Comparison of ENCODE assay signal across 19 cellular contexts in genomic region chr15:39304201-39304841, GRCh38.
A peak's percentile ranks its signal among the peaks of the same experiment; 100 is the strongest.
DNase-seq lines count a peak whose midpoint lies in the region; ATAC-seq and TF ChIP-seq lines count a peak whose summit lies in the region.
"Had no signal": no experiment of that assay in that cellular context is flagged by ENCODE, and none has a peak within 500 bp of the region (broad histone marks: within the 10 kb centered on the region; RNA-seq: fewer than 3 reads in every experiment).

No MANE protein-coding gene starts in this region.

- H3K27ac ChIP-seq in mesenchymal stem cell (ENCODE audit: low read length, poor library complexity, severe bottlenecking), result no peak overlapping the region
- no peak overlapping the region for H3K27ac ChIP-seq in effector memory CD4-positive, alpha-beta T cell (ENCODE audit: insufficient read depth, low read length, poor library complexity, severe bottlenecking)
- H3K27ac ChIP-seq: BLaER1 had no signal

- no peaks in the 10 kb centered on the region for H3K36me3 ChIP-seq in mesenchymal stem cell (ENCODE audit: control insufficient read depth in 1 of 2, insufficient read depth in 2 of 2, low read depth in 1 of 2, low read length in 2 of 2)
- no peaks in the 10 kb centered on the region for H3K36me3 ChIP-seq in effector memory CD4-positive, alpha-beta T cell (ENCODE audit: control insufficient read depth, insufficient read depth, low read length)
- H3K36me3 ChIP-seq: BLaER1 had no signal

- no peak overlapping the region for H3K4me2 ChIP-seq in mesenchymal stem cell (ENCODE audit: low read length, poor library complexity, severe bottlenecking)
- H3K4me2 ChIP-seq: BLaER1 had no signal

- H4K8ac ChIP-seq in mesenchymal stem cell (ENCODE audit: low read length), result no peak overlapping the region

- no peak overlapping the region for H2AFZ ChIP-seq in mesenchymal stem cell (ENCODE audit: low read depth, low read length)

- H3K4me3 ChIP-seq in epithelial cell of esophagus (ENCODE audit: low read length) (no peak overlapping the region), mesenchymal stem cell (ENCODE audit: insufficient read depth in 1 of 2, low read depth in 1 of 2, low read length in 2 of 2) (no peak overlapping the region)
- H3K4me3 ChIP-seq in effector memory CD4-positive, alpha-beta T cell (ENCODE audit: insufficient read depth, low read depth, low read length, poor library complexity, severe bottlenecking), result no peak overlapping the region
- H3K4me3 ChIP-seq: BLaER1 had no signal

- no peak for TF ChIP-seq CTCF in epithelial cell of esophagus (IDR thresholded peaks at IDR 0.05; ENCODE audit: insufficient read depth, low read depth, low read length, missing control alignments)

- no peaks in the 10 kb centered on the region for H3K27me3 ChIP-seq in mesenchymal stem cell (ENCODE audit: control insufficient read depth in 1 of 2, insufficient read depth in 1 of 2, low read length in 2 of 2)
- H3K27me3 ChIP-seq in effector memory CD4-positive, alpha-beta T cell (replicated peaks; ENCODE audit: control insufficient read depth, insufficient read depth, low read length, poor library complexity, severe bottlenecking), result no peaks in the 10 kb centered on the region
- H3K27me3 ChIP-seq: BLaER1 had no signal

- H2BK12ac ChIP-seq in mesenchymal stem cell (ENCODE audit: low read length in 2 of 2), result peak overlapping the region in 1 of 2 experiments; percentile 7

- H3K4ac ChIP-seq in mesenchymal stem cell (ENCODE audit: low read depth in 1 of 2, low read length in 2 of 2), result no peak overlapping the region

- no peak overlapping the region for H3K18ac ChIP-seq in mesenchymal stem cell (ENCODE audit: low read depth in 1 of 2, low read length in 2 of 2)

- H2AK5ac ChIP-seq in mesenchymal stem cell (ENCODE audit: low read length, severe bottlenecking), result no peak overlapping the region

- no peak overlapping the region for H2BK120ac ChIP-seq in mesenchymal stem cell (ENCODE audit: low read depth, low read length)

- H4K91ac ChIP-seq in mesenchymal stem cell (ENCODE audit: low read length), result no peak overlapping the region

- peaks cover 2% of the 10 kb centered on the region for H3K4me1 ChIP-seq in mesenchymal stem cell (ENCODE audit: control insufficient read depth, insufficient read depth, low read depth, low read length)
- no peaks in the 10 kb centered on the region for H3K4me1 ChIP-seq in effector memory CD4-positive, alpha-beta T cell (ENCODE audit: control insufficient read depth, insufficient read depth, low read length, poor library complexity, severe bottlenecking)
- H3K4me1 ChIP-seq: BLaER1 had no signal

- DNase-seq in AG20443 (ENCODE audit: low spot score) (peak; percentile 57), M059J (ENCODE audit: low read depth) (peak; percentile 22), epithelial cell of esophagus (ENCODE audit: low read depth) (peak; percentile 93), mesenchymal stem cell (no peak), HuH-7 (ENCODE audit: low spot score) (no peak), NCI-H187 (lab: John Stamatoyannopoulos, UW) (no peak)
- no peak for DNase-seq in effector memory CD4-positive, alpha-beta T cell
- DNase-seq: activated CD4-positive, alpha-beta memory T cell treated with anti-CD3 and anti-CD28 coated beads for 36 hours; activated naive CD4-positive, alpha-beta T cell treated with anti-CD3 and anti-CD28 coated beads for 36 hours; activated T-cell treated with anti-CD3 and anti-CD28 coated beads, Interleukin-2, amount 50 U/mL, for 1 hour; GDM1; naive thymus-derived CD4-positive, alpha-beta T cell; NCI-H2029; NCI-H446 treated with DMSO at 0.1 percent for 48 hours; small intestine; stimulated activated CD4-positive, alpha-beta T cell treated with anti-CD3 and anti-CD28 coated beads, Interleukin-4, amount 100 ng/mL, for 1 hour; T-helper 17 cell had no signal

- 92% methylated on average over 7 of the region's 7 CpGs for WGBS in mesenchymal stem cell

- ATAC-seq in HG03520 (IDR thresholded peaks at IDR 0.05; ENCODE audit: unreplicated experiment), result no peak
- ATAC-seq: naive thymus-derived CD4-positive, alpha-beta T cell; T-helper 17 cell had no signal

- H3K9me3 ChIP-seq in mesenchymal stem cell (ENCODE audit: control insufficient read depth, low read length), result peaks cover 4% of the 10 kb centered on the region
- no peaks in the 10 kb centered on the region for H3K9me3 ChIP-seq in effector memory CD4-positive, alpha-beta T cell (ENCODE audit: control insufficient read depth, low read length)
- H3K9me3 ChIP-seq: BLaER1 had no signal

- peak overlapping the region; percentile 20 for H3K9ac ChIP-seq in mesenchymal stem cell (ENCODE audit: low read length)
- H3K9ac ChIP-seq: BLaER1 had no signal

- H3K23ac ChIP-seq in mesenchymal stem cell (ENCODE audit: low read length in 2 of 2), result no peak overlapping the region

- no peak overlapping the region for H2BK15ac ChIP-seq in mesenchymal stem cell (ENCODE audit: low read depth, poor library complexity, severe bottlenecking)

- no peak overlapping the region for H3K14ac ChIP-seq in mesenchymal stem cell (ENCODE audit: low read length in 2 of 2)

- H3K79me1 ChIP-seq in mesenchymal stem cell (replicated peaks; ENCODE audit: low read length, poor library complexity, severe bottlenecking), result no peaks in the 10 kb centered on the region

- no peak overlapping the region for H2BK5ac ChIP-seq in mesenchymal stem cell (ENCODE audit: low read depth, low read length, poor library complexity, severe bottlenecking)

Comparison
In these comparisons a context has a peak if more than half of its experiments do, and no peak if none do; other contexts are left out.
1. DNase-seq: peak in AG20443 (single experiment), M059J (single experiment) and epithelial cell of esophagus (single experiment); none in mesenchymal stem cell (single experiment), effector memory CD4-positive, alpha-beta T cell (0 of 3), HuH-7 (single experiment) and NCI-H187 (0 of 2).